1 cellular context compared by ENCODE assay signal in the genomic region with DNA sequence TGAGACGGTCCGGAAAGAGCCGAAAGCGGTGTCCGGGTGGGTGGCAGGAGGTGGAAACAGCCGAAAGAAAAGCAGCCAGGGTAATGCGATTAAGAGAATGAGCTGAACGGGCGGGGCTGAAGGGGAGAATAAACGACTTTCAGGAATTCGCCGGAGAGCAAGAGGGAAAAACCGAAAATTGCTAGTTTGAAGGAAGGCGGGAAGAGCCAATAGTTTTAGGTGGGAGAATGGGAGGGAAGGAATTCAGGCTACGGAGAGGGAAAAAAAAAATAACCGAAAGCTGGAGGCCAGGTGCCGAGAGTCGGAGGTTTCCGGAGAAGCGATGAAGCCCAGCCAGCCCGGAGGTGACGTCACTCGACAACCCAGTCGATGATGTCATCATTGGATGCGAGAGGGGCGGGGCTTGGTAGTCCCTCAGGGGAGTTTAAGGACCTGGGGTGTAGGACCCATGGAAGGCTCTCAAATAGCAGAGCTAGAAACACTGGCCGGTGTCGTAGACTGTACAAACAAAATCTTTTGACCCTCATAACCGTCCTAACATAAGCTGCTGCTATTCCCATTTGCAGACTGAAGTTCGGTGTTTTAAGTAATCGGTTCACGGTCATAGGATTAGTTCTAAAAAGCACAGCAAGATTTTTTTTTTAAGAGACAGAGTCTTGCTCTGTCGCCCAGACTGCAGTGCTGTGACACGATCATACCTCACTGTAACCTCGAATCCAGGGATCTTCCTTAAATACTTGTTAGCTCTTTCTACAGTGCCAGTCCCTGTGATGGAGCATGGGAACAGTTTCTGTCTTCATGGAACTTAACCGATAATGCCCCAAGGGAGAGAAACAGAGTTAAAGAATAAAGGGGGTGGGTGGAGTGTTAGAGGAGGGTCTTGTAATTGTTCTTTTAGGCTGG.
A peak's percentile ranks its signal among the peaks of the same experiment; 100 is the strongest.
TF ChIP-seq lines count a peak whose summit lies in the region.

TSS of gene ZC3H4 (minus strand) at position 331 of the 903 bp plus-strand sequence. CDS start 1,192 bp downstream, outside the sequence.

TF ChIP-seq in HepG2, 621 proteins besides CTCF, POLR2A, EP300 and RAD21 (continued from another document):
- TF ChIP-seq, protein P1, sequence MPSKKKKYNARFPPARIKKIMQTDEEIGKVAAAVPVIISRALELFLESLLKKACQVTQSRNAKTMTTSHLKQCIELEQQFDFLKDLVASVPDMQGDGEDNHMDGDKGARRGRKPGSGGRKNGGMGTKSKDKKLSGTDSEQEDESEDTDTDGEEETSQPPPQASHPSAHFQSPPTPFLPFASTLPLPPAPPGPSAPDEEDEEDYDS (CRISPR knock-in tag; IDR thresholded peaks at IDR 0.05) = peak; percentile 69; the same call in 1 of the 2 replicates
- TF ChIP-seq, protein P2, sequence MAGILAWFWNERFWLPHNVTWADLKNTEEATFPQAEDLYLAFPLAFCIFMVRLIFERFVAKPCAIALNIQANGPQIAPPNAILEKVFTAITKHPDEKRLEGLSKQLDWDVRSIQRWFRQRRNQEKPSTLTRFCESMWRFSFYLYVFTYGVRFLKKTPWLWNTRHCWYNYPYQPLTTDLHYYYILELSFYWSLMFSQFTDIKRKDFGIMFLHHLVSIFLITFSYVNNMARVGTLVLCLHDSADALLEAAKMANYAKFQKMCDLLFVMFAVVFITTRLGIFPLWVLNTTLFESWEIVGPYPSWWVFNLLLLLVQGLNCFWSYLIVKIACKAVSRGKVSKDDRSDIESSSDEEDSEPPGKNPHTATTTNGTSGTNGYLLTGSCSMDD (CRISPR knock-in tag; IDR thresholded peaks at IDR 0.05) = no peak
- TF ChIP-seq ZBTB10 (CRISPR knock-in tag; IDR thresholded peaks at IDR 0.05; ENCODE audit: borderline replicate concordance) (0 out of 2 replicates have a peak, but pooled peaks have one; percentile 13), MAFK (conservative IDR thresholded peaks at IDR 0.05 in 1 of 2, IDR thresholded peaks at IDR 0.05 in 1 of 2; ENCODE audit: low read length in 2 of 2) (no peak), SATB2 (CRISPR knock-in tag; IDR thresholded peaks at IDR 0.05) (no peak), ZNF20 (CRISPR knock-in tag; IDR thresholded peaks at IDR 0.05) (no peak)
